Comparison of ENCODE assay signal across 8 cellular contexts in the genomic region with DNA sequence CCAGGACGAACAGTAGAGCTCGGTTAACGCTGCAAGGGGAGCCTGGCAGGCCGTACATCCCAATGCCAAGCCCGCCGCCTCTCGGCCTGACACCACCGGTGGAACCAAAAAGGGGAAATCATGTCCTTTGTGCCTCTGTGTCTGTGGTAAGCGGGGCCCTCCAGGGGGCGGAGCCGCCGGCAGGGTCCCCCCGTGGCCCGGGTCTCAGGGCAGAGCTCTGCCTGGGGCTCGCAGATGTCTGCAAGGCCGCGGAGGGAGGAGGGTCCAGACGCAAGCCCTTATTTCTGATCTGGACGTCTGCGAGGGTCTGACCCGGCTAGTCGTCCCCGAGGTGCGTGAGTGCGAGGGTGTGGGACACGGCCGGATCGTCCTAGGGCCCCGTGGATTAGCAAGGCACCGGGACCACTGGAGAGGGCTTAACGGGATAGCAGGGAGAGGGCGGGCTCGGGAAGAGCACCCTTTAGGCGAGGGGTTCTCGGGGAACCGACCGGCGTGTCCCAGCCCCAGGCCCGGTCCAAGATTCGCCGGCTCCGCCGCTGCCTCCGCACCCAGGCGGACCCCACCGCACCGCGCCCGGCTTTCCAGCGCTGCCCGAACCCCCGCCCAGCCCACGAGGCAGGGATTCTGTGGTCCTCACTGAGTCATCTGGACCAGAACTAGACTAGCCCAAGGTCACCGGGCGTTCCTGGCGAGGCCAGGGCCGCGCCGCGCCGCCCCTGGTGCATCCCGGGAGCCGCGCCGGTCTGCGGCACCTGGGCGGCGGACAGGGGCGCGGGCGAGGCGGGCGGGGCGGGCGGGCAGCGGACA. TPM values are rescaled to one million over a fixed set of nuclear protein-coding genes. Genes with fewer than 3 reads are reported as not detected.
A peak's percentile ranks its signal among the peaks of the same experiment; 100 is the strongest.
DNase-seq lines count a peak whose midpoint lies in the region; ATAC-seq and TF ChIP-seq lines count a peak whose summit lies in the region.

No MANE protein-coding gene starts in this region.

- ATAC-seq in GM18499 (IDR thresholded peaks at IDR 0.05; ENCODE audit: insufficient read depth, unreplicated experiment) (peak; percentile 7), HG03039 (IDR thresholded peaks at IDR 0.05; ENCODE audit: unreplicated experiment) (peak; percentile 14), thoracic aorta (ENCODE audit: insufficient number of reproducible peaks, low FRiP score, low read depth) (peak; percentile 26), HG03520 (IDR thresholded peaks at IDR 0.05; ENCODE audit: unreplicated experiment) (no peak)

- H3K27me3 ChIP-seq in osteoblast (ENCODE audit: insufficient read depth, low read length), result no peaks in the 10 kb centered on the region
- H3K27me3 ChIP-seq in thoracic aorta (replicated peaks; ENCODE audit: insufficient read depth), result no peaks in the 10 kb centered on the region

- peak overlapping the region; percentile 94 for H3K4me2 ChIP-seq in osteoblast (ENCODE audit: insufficient read depth, low read length)

- H3K4me1 ChIP-seq in osteoblast (ENCODE audit: insufficient read depth, low read length) (peaks cover 11% of the 10 kb centered on the region), thoracic aorta (ENCODE audit: control insufficient read depth in 1 of 2, low read depth in 2 of 2) (peaks cover 13 to 28% of the 10 kb centered on the region in 2 donors)

- H3K4me3 ChIP-seq in osteoblast (ENCODE audit: insufficient read depth, low read length) (peak overlapping the region; percentile 88), thoracic aorta (peak overlapping the region; percentile 88)

- H3K79me2 ChIP-seq in osteoblast (ENCODE audit: insufficient read depth, low read length), result peaks cover 36% of the 10 kb centered on the region

- H3K36me3 ChIP-seq in osteoblast (ENCODE audit: insufficient read depth, low read length), result peaks cover 9% of the 10 kb centered on the region
- no peaks in the 10 kb centered on the region for H3K36me3 ChIP-seq in thoracic aorta

- H2AFZ ChIP-seq in osteoblast (ENCODE audit: low read length), result peak overlapping the region; percentile 88

- H4K20me1 ChIP-seq in osteoblast (ENCODE audit: insufficient read depth, low read length), result peaks cover 24% of the 10 kb centered on the region

- no peak for TF ChIP-seq CTCF in osteoblast (IDR thresholded peaks at IDR 0.05; ENCODE audit: extremely low read depth, low read depth, low read length)
- no peak for TF ChIP-seq CTCF in thoracic aorta (IDR thresholded peaks at IDR 0.05)

- H3K27ac ChIP-seq in osteoblast (ENCODE audit: low read depth, low read length) (peak overlapping the region; percentile 86), thoracic aorta (peak overlapping the region; percentile 77 to 86)

- no peaks in the 10 kb centered on the region for H3K9me3 ChIP-seq in osteoblast (ENCODE audit: low read depth, low read length)
- H3K9me3 ChIP-seq in thoracic aorta, result no peaks in the 10 kb centered on the region

- DNase-seq in SIG-M5 treated with dmso at 0.1 percent for 504 hours (lab: John Stamatoyannopoulos, UW; ENCODE audit: unreplicated experiment) (peak; percentile 73), glomerular visceral epithelial cell (ENCODE audit: extremely low spot score) (peak; percentile 18), osteoblast (ENCODE audit: insufficient read length, low spot score, missing footprints) (peak; percentile 91), thoracic aorta (ENCODE audit: low spot score) (peak; percentile 33)
- DNase-seq in activated naive CD4-positive, alpha-beta T cell treated with Interleukin-2 at 50 U/mL for 16 hours, result peak; percentile 47

RNA-seq across cellular contexts. Expression of gene FAM193A, which starts 0.9 kb away (rescaled TPM):
- total RNA-seq in osteoblast (22.4 and 23.2 TPM in 2 replicates), thoracic aorta (10 to 100 TPM; 22.3 to 42.9 TPM)

Comparison
In these comparisons a context has a peak if more than half of its experiments do, and no peak if none do; other contexts are left out.
1. DNase-seq: peak in every context shown above with its lines; median percentile 91 in osteoblast; 73 in SIG-M5 treated with dmso at 0.1 percent for 504 hours; 47 in activated naive CD4-positive, alpha-beta T cell treated with Interleukin-2 at 50 U/mL for 16 hours; 33 in thoracic aorta; 18 in glomerular visceral epithelial cell.